In the genomic region with DNA sequence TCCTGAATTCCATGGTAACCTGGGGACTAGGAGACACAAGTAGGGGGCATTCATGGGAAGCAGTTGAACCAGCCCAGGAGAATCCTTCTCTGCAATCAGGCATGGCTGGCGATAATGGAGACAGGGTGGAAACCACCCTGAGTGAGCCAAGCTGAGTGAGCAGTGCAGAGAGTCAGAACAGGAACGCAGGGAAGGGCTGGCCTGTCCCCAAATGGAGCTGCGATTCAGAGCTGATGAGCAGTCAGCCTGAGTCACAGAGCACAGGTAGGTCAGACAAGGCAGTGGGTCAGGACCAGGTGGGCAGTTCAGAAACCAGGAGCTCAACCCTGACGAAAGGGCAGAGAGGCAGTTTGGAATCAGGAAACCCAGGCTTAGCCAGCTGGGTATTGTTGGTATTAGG, we compare ENCODE assay signal across 24 cellular contexts.
DNase-seq lines count a peak whose midpoint lies in the region; ATAC-seq and TF ChIP-seq lines count a peak whose summit lies in the region.
"Had no signal": no experiment of that assay in that cellular context is flagged by ENCODE, and none has a peak within 500 bp of the region (broad histone marks: within the 10 kb centered on the region; RNA-seq: fewer than 3 reads in every experiment).

No MANE protein-coding gene starts in this region.

- H3K27ac Mint-ChIP-seq in Calu3 (ENCODE audit: unreplicated experiment): peak overlapping the region; percentile 97
- no peak overlapping the region for H3K27ac Mint-ChIP-seq in activated T-helper 17 cell treated with anti-CD3 and anti-CD28 coated beads, Interleukin-2, amount 50 U/mL, for 72 hours
- H3K27ac Mint-ChIP-seq: activated CD4-positive, alpha-beta T cell treated with anti-CD3 and anti-CD28 coated beads, Interleukin-2, amount 10 ng/mL, durations not matched to agents 24 days and 14 days; B cell; immature natural killer cell; naive thymus-derived CD4-positive, alpha-beta T cell had no signal

- no peak overlapping the region for H2AFZ ChIP-seq in HCT116 (ENCODE audit: low read depth, low read length, poor library complexity, severe bottlenecking)

- no peak for TF ChIP-seq CTCF in Calu3 (IDR thresholded peaks at IDR 0.05; ENCODE audit: unreplicated experiment)
- no peak for TF ChIP-seq CTCF in HCT116 (IDR thresholded peaks at IDR 0.05 in 2 of 3, conservative IDR thresholded peaks at IDR 0.05 in 1 of 3; ENCODE audit: borderline replicate concordance in 1 of 3, insufficient read depth in 1 of 3, low read depth in 2 of 3, low read length in 2 of 3)

- H3K9me3 ChIP-seq in HCT116 (ENCODE audit: control insufficient read depth in 1 of 2, insufficient read depth in 1 of 2, low read depth in 1 of 2, low read length in 2 of 2): no peaks in the 10 kb centered on the region
- H3K9me3 ChIP-seq: lower lobe of right lung, sigmoid colon, tibial artery had no signal

- H3K36me3 ChIP-seq in HCT116 (ENCODE audit: control insufficient read depth in 1 of 2, insufficient read depth in 2 of 2, low read length in 2 of 2): no peaks in the 10 kb centered on the region
- H3K36me3 ChIP-seq: lower lobe of right lung, sigmoid colon, tibial artery had no signal

- peaks cover 65% of the 10 kb centered on the region for H3K36me3 Mint-ChIP-seq in Calu3 (ENCODE audit: insufficient read depth, unreplicated experiment)
- no peaks in the 10 kb centered on the region for H3K36me3 Mint-ChIP-seq in activated T-helper 17 cell treated with anti-CD3 and anti-CD28 coated beads, Interleukin-2, amount 50 U/mL, for 72 hours (ENCODE audit: low read depth)
- H3K36me3 Mint-ChIP-seq: immature natural killer cell; naive thymus-derived CD4-positive, alpha-beta T cell had no signal

- H3K4me2 ChIP-seq in HCT116 (ENCODE audit: low read length): peak overlapping the region; percentile 73

- CTCF ChIA-PET in Calu3 (lab: Charles Lee): interaction anchor here (0.9 to 2.3 kb wide), 5 partner anchors 11 to 132 kb away, joined by 3 to 11 read pairs (median 6); no protein-coding TSS in a partner anchor
- CTCF ChIA-PET in HCT116 (lab: Charles Lee): interaction anchor here (0.6 to 2.3 kb wide), 5 partner anchors 11 to 345 kb away, joined by 3 to 8 read pairs (median 4); no protein-coding TSS in a partner anchor

- RAD21 ChIA-PET in HCT116 (lab: Charles Lee; ENCODE audit: low non-redundant PET in 1 of 2, low total read pairs in 2 of 2, uncharacterized antibody in 2 of 2, unreplicated experiment in 2 of 2): interaction anchor here in 1 of 2 experiments (1.3 to 1.4 kb wide), 2 partner anchors 36 to 42 kb away, joined by 5 read pairs; no protein-coding TSS in a partner anchor

- peaks cover 81% of the 10 kb centered on the region for H3K4me1 Mint-ChIP-seq in Calu3 (ENCODE audit: low read depth, unreplicated experiment)
- no peaks in the 10 kb centered on the region for H3K4me1 Mint-ChIP-seq in activated T-helper 17 cell treated with anti-CD3 and anti-CD28 coated beads, Interleukin-2, amount 50 U/mL, for 72 hours
- H3K4me1 Mint-ChIP-seq: activated CD4-positive, alpha-beta T cell treated with anti-CD3 and anti-CD28 coated beads, Interleukin-2, amount 10 ng/mL, durations not matched to agents 24 days and 14 days; B cell; immature natural killer cell; naive thymus-derived CD4-positive, alpha-beta T cell had no signal

- H3K27me3 ChIP-seq in HCT116 (ENCODE audit: insufficient read depth, low read length): no peaks in the 10 kb centered on the region
- H3K27me3 ChIP-seq: sigmoid colon, tibial artery had no signal

- H3K27me3 Mint-ChIP-seq in Calu3 (ENCODE audit: unreplicated experiment): no peaks in the 10 kb centered on the region
- no peaks in the 10 kb centered on the region for H3K27me3 Mint-ChIP-seq in activated T-helper 17 cell treated with anti-CD3 and anti-CD28 coated beads, Interleukin-2, amount 50 U/mL, for 72 hours

- H3K4me3 Mint-ChIP-seq in Calu3 (ENCODE audit: low read depth, unreplicated experiment): peak overlapping the region; percentile 43
- no peak overlapping the region for H3K4me3 Mint-ChIP-seq in activated T-helper 17 cell treated with anti-CD3 and anti-CD28 coated beads, Interleukin-2, amount 50 U/mL, for 72 hours
- H3K4me3 Mint-ChIP-seq: activated CD4-positive, alpha-beta T cell treated with anti-CD3 and anti-CD28 coated beads, Interleukin-2, amount 10 ng/mL, durations not matched to agents 24 days and 14 days; B cell; immature natural killer cell; naive thymus-derived CD4-positive, alpha-beta T cell had no signal

- POLR2A ChIA-PET in HCT116 (lab: Charles Lee): interaction anchor here (0.7 to 6.3 kb wide), 25 partner anchors 10 to 641 kb away, joined by 3 to 61 read pairs (median 6); partner anchors contain the start of gene EREG

- no peaks in the 10 kb centered on the region for H3K9me2 ChIP-seq in HCT116 (ENCODE audit: insufficient read depth)

- H3K9me3 Mint-ChIP-seq in Calu3 (ENCODE audit: low read depth, unreplicated experiment): no peaks in the 10 kb centered on the region
- no peaks in the 10 kb centered on the region for H3K9me3 Mint-ChIP-seq in activated T-helper 17 cell treated with anti-CD3 and anti-CD28 coated beads, Interleukin-2, amount 50 U/mL, for 72 hours
- H3K9me3 Mint-ChIP-seq: activated CD4-positive, alpha-beta T cell treated with anti-CD3 and anti-CD28 coated beads, Interleukin-2, amount 10 ng/mL, durations not matched to agents 24 days and 14 days; immature natural killer cell; naive thymus-derived CD4-positive, alpha-beta T cell had no signal

- ATAC-seq in HCT116: peak; percentile 81
- ATAC-seq in activated T-helper 17 cell treated with anti-CD3 and anti-CD28 coated beads, Interleukin-2, amount 50 U/mL, for 72 hours (replicated peaks): peak; percentile 79
- ATAC-seq in GM21381 (IDR thresholded peaks at IDR 0.05; ENCODE audit: unreplicated experiment): no peak
- no peak for ATAC-seq in HG03280 (IDR thresholded peaks at IDR 0.05; ENCODE audit: unreplicated experiment)
- ATAC-seq: lower lobe of right lung; naive thymus-derived CD4-positive, alpha-beta T cell had no signal

- intact Hi-C loops in Calu3 (cut with micrococcal nuclease; ENCODE audit: unreplicated experiment) (no loop called here), HCT116 (cut with micrococcal nuclease) (no loop called here)

- TF ChIP-seq RAD21 in HCT116 (IDR thresholded peaks at IDR 0.05; ENCODE audit: low read depth): no peak

- TF ChIP-seq POLR2A in HCT116 (IDR thresholded peaks at IDR 0.05; ENCODE audit: borderline replicate concordance, extremely low read depth, insufficient read depth, insufficient read length): no peak

- DNase-seq in Calu3 (peak; percentile 65), HCT116 (ENCODE audit: low read depth, low spot score) (peak; percentile 80), kidney tubule cell (ENCODE audit: low spot score) (peak; percentile 89), mucosa of gallbladder (ENCODE audit: low spot score) (no peak)
- DNase-seq: activated CD4-positive, alpha-beta T cell treated with anti-CD3 and anti-CD28 coated beads, Interleukin-2, amount 10 ng/mL, durations not matched to agents 24 days and 14 days; activated gamma-delta T cell; cerebellar nuclear complex; effector CD8-positive, alpha-beta T cell; head of caudate nucleus; immature natural killer cell; KG1; lower lobe of right lung; naive thymus-derived CD4-positive, alpha-beta T cell; NCI-H1092 treated with DMSO at 0.1 percent for 48 hours; NCI-H2029 treated with DMSO at 0.1 percent for 48 hours; Right ventricle myocardium superior; sigmoid colon; stimulated activated naive CD4-positive, alpha-beta T cell treated with Interleukin-2 at 50 U/mL for 16 hours; SW 1271; tibial artery had no signal

- no peaks in the 10 kb centered on the region for H4K20me1 ChIP-seq in HCT116 (ENCODE audit: insufficient read depth)

- peaks cover 62% of the 10 kb centered on the region for H3K79me2 ChIP-seq in HCT116 (ENCODE audit: insufficient read depth, low read length)

- BruUV-seq in Calu3 (replicated peaks; lab: Mats Ljungman, UMichigan) (no TSS peak), HCT116 (replicated peaks; lab: Mats Ljungman, UMichigan) (no TSS peak)

- H3K9ac ChIP-seq in HCT116 (ENCODE audit: low read length): peak overlapping the region; percentile 73

- H3K4me1 ChIP-seq in HCT116 (ENCODE audit: control insufficient read depth in 1 of 2, insufficient read depth in 2 of 2, low read length in 2 of 2): peaks cover 86 to 99% of the 10 kb centered on the region in 2 experiments
- H3K4me1 ChIP-seq: lower lobe of right lung, tibial artery had no signal

- H3K27ac ChIP-seq in HCT116 (ENCODE audit: low read depth, low read length): peak overlapping the region; percentile 93
- H3K27ac ChIP-seq: lower lobe of right lung, sigmoid colon, tibial artery had no signal

- H3K4me3 ChIP-seq in HCT116 (replicated peaks in 1 of 2; ENCODE audit: low read depth in 1 of 2, low read length in 2 of 2): peak overlapping the region in 1 of 2 experiments; percentile 22; a peak in 2 of 4 replicates
- H3K4me3 ChIP-seq: lower lobe of right lung, sigmoid colon, tibial artery had no signal

TF ChIP-seq in HCT116, 20 proteins besides CTCF, POLR2A, EP300 and RAD21:
- TF ChIP-seq ZBTB33 (IDR thresholded peaks at IDR 0.05; ENCODE audit: extremely low read depth, insufficient replicate concordance, low read length): peak; percentile 54
- peak; percentile 62 for TF ChIP-seq YY1 (IDR thresholded peaks at IDR 0.05; ENCODE audit: extremely low read depth, insufficient replicate concordance, low read depth, low read length)
- no peak for TF ChIP-seq TCF7L2 (IDR thresholded peaks at IDR 0.05; ENCODE audit: borderline replicate concordance, extremely low read depth, insufficient read depth, insufficient read length)
- peak; percentile 91 for TF ChIP-seq POLR2AphosphoS5 (IDR thresholded peaks at IDR 0.05; ENCODE audit: low read depth, low read length)

Comparison
In these comparisons a context has a peak if more than half of its experiments do, and no peak if none do; other contexts are left out.
1. ATAC-seq: peak in HCT116 (single experiment) and activated T-helper 17 cell treated with anti-CD3 and anti-CD28 coated beads, Interleukin-2, amount 50 U/mL, for 72 hours (single experiment); none in GM21381 (single experiment) and HG03280 (single experiment).